1 cellular context compared by ENCODE assay signal in genomic region chr7:32942783-32943653, GRCh38.
TF ChIP-seq lines count a peak whose summit lies in the region.

No MANE protein-coding gene starts in this region.

TF ChIP-seq in K562, 482 proteins besides CTCF, POLR2A, EP300 and RAD21 (continued from another document and continues in another):
- TF ChIP-seq, protein P1, sequence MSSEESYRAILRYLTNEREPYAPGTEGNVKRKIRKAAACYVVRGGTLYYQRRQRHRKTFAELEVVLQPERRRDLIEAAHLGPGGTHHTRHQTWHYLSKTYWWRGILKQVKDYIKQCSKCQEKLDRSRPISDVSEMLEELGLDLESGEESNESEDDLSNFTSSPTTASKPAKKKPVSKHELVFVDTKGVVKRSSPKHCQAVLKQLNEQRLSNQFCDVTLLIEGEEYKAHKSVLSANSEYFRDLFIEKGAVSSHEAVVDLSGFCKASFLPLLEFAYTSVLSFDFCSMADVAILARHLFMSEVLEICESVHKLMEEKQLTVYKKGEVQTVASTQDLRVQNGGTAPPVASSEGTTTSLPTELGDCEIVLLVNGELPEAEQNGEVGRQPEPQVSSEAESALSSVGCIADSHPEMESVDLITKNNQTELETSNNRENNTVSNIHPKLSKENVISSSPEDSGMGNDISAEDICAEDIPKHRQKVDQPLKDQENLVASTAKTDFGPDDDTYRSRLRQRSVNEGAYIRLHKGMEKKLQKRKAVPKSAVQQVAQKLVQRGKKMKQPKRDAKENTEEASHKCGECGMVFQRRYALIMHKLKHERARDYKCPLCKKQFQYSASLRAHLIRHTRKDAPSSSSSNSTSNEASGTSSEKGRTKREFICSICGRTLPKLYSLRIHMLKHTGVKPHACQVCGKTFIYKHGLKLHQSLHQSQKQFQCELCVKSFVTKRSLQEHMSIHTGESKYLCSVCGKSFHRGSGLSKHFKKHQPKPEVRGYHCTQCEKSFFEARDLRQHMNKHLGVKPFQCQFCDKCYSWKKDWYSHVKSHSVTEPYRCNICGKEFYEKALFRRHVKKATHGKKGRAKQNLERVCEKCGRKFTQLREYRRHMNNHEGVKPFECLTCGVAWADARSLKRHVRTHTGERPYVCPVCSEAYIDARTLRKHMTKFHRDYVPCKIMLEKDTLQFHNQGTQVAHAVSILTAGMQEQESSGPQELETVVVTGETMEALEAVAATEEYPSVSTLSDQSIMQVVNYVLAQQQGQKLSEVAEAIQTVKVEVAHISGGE (CRISPR knock-in tag; IDR thresholded peaks at IDR 0.05), result 0 out of 6 replicates have a peak, but pooled peaks of 1 of the 3 experiments have one; percentile 23
- TF ChIP-seq ZNF740 (CRISPR knock-in tag; IDR thresholded peaks at IDR 0.05) (peak; percentile 67; the same call in 1 of the 2 replicates), ZNF740 (tag; IDR thresholded peaks at IDR 0.05) (no peak), ZNF518B (CRISPR knock-in tag; IDR thresholded peaks at IDR 0.05) (no peak), HNRNPH1 (optimal IDR thresholded peaks at IDR 0.05; ENCODE audit: low read depth, low read length) (no peak), ZNF583 (CRISPR knock-in tag; IDR thresholded peaks at IDR 0.05) (peak; percentile 56; the same call in 1 of the 2 replicates), ZNF609 (CRISPR knock-in tag; IDR thresholded peaks at IDR 0.05; ENCODE audit: borderline replicate concordance) (no peak), CBX1 (IDR thresholded peaks at IDR 0.05; ENCODE audit: low read depth) (peak; percentile 91; the same call in 1 of the 2 replicates), CEBPG (CRISPR knock-in tag; IDR thresholded peaks at IDR 0.05) (no peak), CEBPG (tag; conservative IDR thresholded peaks at IDR 0.05 in 1 of 2, IDR thresholded peaks at IDR 0.05 in 1 of 2) (no peak), MTA1 (IDR thresholded peaks at IDR 0.05; ENCODE audit: borderline replicate concordance) (no peak), DMBX1 (CRISPR knock-in tag; IDR thresholded peaks at IDR 0.05; ENCODE audit: borderline replicate concordance) (peak; percentile 40), CREB3L1 (IDR thresholded peaks at IDR 0.05; ENCODE audit: borderline replicate concordance, low read depth) (0 out of 2 replicates have a peak, but pooled peaks have one; percentile 39), HNRNPL (IDR thresholded peaks at IDR 0.05; ENCODE audit: low read depth, low read length) (peak; percentile 90), EGR1 (conservative IDR thresholded peaks at IDR 0.05) (no peak), ZFX (CRISPR knock-in tag; IDR thresholded peaks at IDR 0.05) (peak; percentile 90), TAF7 (tag; IDR thresholded peaks at IDR 0.05) (no peak), E2F3 (CRISPR knock-in tag; IDR thresholded peaks at IDR 0.05) (0 out of 2 replicates have a peak, but pooled peaks have one; percentile 52), FOXM1 (IDR thresholded peaks at IDR 0.05; ENCODE audit: low read depth) (no peak), FOXM1 (CRISPR knock-in tag; IDR thresholded peaks at IDR 0.05; ENCODE audit: low read depth) (no peak), TCFL5 (CRISPR knock-in tag; conservative IDR thresholded peaks at IDR 0.05) (no peak), NRF1 (conservative IDR thresholded peaks at IDR 0.05 in 1 of 2, IDR thresholded peaks at IDR 0.05 in 1 of 2) (peak in 1 of 2 experiments; percentile 29; a peak in 2 of 4 replicates), COPS2 (conservative IDR thresholded peaks at IDR 0.05) (no peak), NONO (IDR thresholded peaks at IDR 0.05; ENCODE audit: low read depth in 2 of 2, low read length in 1 of 2) (peak; percentile 52 to 74), ZBED1 (IDR thresholded peaks at IDR 0.05) (no peak), FOXJ3 (CRISPR knock-in tag; IDR thresholded peaks at IDR 0.05) (no peak), ZNF444 (CRISPR knock-in tag; IDR thresholded peaks at IDR 0.05) (no peak), ATF7 (IDR thresholded peaks at IDR 0.05) (peak; percentile 50; the same call in 1 of the 2 replicates), NR1H2 (CRISPR knock-in tag; IDR thresholded peaks at IDR 0.05) (0 out of 2 replicates have a peak, but pooled peaks have one; percentile 60), DLX4 (CRISPR knock-in tag; IDR thresholded peaks at IDR 0.05) (no peak), ZBTB9 (CRISPR knock-in tag; IDR thresholded peaks at IDR 0.05) (0 out of 2 replicates have a peak, but pooled peaks have one; percentile 47), SMAD4 (CRISPR knock-in tag; conservative IDR thresholded peaks at IDR 0.05) (peak; percentile 91), ZNF511 (CRISPR knock-in tag; IDR thresholded peaks at IDR 0.05) (peak; percentile 71; the same call in 1 of the 2 replicates)
- TF ChIP-seq, protein P2, sequence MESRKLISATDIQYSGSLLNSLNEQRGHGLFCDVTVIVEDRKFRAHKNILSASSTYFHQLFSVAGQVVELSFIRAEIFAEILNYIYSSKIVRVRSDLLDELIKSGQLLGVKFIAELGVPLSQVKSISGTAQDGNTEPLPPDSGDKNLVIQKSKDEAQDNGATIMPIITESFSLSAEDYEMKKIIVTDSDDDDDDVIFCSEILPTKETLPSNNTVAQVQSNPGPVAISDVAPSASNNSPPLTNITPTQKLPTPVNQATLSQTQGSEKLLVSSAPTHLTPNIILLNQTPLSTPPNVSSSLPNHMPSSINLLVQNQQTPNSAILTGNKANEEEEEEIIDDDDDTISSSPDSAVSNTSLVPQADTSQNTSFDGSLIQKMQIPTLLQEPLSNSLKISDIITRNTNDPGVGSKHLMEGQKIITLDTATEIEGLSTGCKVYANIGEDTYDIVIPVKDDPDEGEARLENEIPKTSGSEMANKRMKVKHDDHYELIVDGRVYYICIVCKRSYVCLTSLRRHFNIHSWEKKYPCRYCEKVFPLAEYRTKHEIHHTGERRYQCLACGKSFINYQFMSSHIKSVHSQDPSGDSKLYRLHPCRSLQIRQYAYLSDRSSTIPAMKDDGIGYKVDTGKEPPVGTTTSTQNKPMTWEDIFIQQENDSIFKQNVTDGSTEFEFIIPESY (CRISPR knock-in tag; IDR thresholded peaks at IDR 0.05), result no peak; the same call in 1 of the 2 replicates
- TF ChIP-seq, protein P3, sequence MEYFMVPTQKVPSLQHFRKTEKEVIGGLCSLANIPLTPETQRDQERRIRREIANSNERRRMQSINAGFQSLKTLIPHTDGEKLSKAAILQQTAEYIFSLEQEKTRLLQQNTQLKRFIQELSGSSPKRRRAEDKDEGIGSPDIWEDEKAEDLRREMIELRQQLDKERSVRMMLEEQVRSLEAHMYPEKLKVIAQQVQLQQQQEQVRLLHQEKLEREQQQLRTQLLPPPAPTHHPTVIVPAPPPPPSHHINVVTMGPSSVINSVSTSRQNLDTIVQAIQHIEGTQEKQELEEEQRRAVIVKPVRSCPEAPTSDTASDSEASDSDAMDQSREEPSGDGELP (CRISPR knock-in tag; IDR thresholded peaks at IDR 0.05; ENCODE audit: borderline replicate concordance), result peak; percentile 59; the same call in 1 of the 2 replicates
- TF ChIP-seq, protein P4, sequence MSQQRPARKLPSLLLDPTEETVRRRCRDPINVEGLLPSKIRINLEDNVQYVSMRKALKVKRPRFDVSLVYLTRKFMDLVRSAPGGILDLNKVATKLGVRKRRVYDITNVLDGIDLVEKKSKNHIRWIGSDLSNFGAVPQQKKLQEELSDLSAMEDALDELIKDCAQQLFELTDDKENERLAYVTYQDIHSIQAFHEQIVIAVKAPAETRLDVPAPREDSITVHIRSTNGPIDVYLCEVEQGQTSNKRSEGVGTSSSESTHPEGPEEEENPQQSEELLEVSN (IDR thresholded peaks at IDR 0.05; ENCODE audit: borderline replicate concordance in 1 of 2, extremely low read depth in 1 of 2, insufficient read depth in 1 of 2, insufficient read length in 1 of 2, low read depth in 1 of 2, low read length in 1 of 2, poor library complexity in 1 of 2, severe bottlenecking in 1 of 2), result peak; percentile 77 to 85
